ENCODE assay signal across 1 cellular context in the genomic region with DNA sequence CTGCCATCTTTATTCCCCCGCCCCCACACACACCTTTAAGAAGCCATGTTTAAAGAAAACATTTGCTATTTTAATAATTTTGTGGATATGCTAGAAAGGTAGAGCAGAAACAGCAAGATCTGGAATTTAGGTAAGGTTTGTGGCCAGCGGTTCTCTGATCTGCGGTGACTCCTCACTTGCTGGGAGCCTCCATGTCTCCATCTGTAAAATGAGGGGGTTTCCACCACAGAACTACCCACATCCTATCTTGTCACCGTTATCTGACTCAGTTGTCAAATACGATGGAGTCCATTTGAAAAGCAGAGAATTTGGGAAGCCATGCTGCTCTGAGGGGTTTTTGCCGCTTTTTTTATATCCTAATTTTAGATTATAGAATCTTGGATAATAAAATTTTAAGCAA.
A peak's percentile ranks its signal among the peaks of the same experiment; 100 is the strongest.
TF ChIP-seq lines count a peak whose summit lies in the region.

No MANE protein-coding gene starts in this region.

TF ChIP-seq in GM12878, 131 proteins besides CTCF, POLR2A, EP300 and RAD21 (continued from another document):
- TF ChIP-seq ZBTB11 (CRISPR knock-in tag; IDR thresholded peaks at IDR 0.05) (no peak), HDGF (IDR thresholded peaks at IDR 0.05) (no peak), MEF2B (IDR thresholded peaks at IDR 0.05; ENCODE audit: partially characterized antibody, poor library complexity, severe bottlenecking) (no peak), RUNX3 (IDR thresholded peaks at IDR 0.05; ENCODE audit: low read length) (peak; percentile 79), IKZF2 (IDR thresholded peaks at IDR 0.05) (0 out of 4 replicates have a peak, but pooled peaks of 1 of the 2 experiments have one; percentile 27), JUNB (IDR thresholded peaks at IDR 0.05) (peak; percentile 13; the same call in 1 of the 2 replicates), ZNF687 (IDR thresholded peaks at IDR 0.05) (no peak), NBN (IDR thresholded peaks at IDR 0.05) (0 out of 2 replicates have a peak, but pooled peaks have one; percentile 4), EED (IDR thresholded peaks at IDR 0.05; ENCODE audit: low read depth) (0 out of 2 replicates have a peak, but pooled peaks have one; percentile 47), ZNF207 (IDR thresholded peaks at IDR 0.05; ENCODE audit: borderline replicate concordance) (no peak), NFIC (IDR thresholded peaks at IDR 0.05; ENCODE audit: low read depth, low read length) (peak; percentile 49; the same call in 1 of the 2 replicates)
- TF ChIP-seq, protein P1, sequence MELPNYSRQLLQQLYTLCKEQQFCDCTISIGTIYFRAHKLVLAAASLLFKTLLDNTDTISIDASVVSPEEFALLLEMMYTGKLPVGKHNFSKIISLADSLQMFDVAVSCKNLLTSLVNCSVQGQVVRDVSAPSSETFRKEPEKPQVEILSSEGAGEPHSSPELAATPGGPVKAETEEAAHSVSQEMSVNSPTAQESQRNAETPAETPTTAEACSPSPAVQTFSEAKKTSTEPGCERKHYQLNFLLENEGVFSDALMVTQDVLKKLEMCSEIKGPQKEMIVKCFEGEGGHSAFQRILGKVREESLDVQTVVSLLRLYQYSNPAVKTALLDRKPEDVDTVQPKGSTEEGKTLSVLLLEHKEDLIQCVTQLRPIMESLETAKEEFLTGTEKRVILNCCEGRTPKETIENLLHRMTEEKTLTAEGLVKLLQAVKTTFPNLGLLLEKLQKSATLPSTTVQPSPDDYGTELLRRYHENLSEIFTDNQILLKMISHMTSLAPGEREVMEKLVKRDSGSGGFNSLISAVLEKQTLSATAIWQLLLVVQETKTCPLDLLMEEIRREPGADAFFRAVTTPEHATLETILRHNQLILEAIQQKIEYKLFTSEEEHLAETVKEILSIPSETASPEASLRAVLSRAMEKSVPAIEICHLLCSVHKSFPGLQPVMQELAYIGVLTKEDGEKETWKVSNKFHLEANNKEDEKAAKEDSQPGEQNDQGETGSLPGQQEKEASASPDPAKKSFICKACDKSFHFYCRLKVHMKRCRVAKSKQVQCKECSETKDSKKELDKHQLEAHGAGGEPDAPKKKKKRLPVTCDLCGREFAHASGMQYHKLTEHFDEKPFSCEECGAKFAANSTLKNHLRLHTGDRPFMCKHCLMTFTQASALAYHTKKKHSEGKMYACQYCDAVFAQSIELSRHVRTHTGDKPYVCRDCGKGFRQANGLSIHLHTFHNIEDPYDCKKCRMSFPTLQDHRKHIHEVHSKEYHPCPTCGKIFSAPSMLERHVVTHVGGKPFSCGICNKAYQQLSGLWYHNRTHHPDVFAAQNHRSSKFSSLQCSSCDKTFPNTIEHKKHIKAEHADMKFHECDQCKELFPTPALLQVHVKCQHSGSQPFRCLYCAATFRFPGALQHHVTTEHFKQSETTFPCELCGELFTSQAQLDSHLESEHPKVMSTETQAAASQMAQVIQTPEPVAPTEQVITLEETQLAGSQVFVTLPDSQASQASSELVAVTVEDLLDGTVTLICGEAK (IDR thresholded peaks at IDR 0.05; ENCODE audit: borderline replicate concordance): 0 out of 2 replicates have a peak, but pooled peaks have one; percentile 10
